1 cellular context compared by ENCODE assay signal in the genomic region with DNA sequence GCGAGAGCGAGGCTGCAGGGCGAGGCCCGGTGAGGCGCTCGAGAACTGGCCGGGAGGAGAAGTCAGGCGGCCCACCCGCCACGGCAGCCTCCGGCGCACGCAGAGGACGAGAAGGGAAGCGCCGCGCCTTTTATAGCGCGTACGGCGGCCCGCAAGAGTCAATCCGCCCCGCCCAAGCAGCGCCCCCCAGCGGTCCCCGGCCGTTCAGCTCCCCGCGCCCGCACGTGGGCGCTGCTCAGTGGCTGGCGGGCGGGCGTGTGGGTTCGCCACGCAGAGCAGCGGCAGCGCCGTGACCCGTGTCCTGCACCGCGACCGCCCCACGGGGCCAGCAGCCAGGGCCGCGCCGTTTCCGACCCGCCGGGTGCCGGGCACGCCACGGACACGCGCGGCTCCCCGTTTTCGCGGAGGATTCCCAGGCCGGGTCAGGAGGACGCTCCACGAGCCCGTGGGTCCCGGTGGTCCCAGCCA.
TF ChIP-seq lines count a peak whose summit lies in the region.

No MANE protein-coding gene starts in this region.

TF ChIP-seq in HepG2, 621 proteins besides CTCF, POLR2A, EP300 and RAD21 (continued from another document and continues in another):
- TF ChIP-seq RXRA (CRISPR knock-in tag; IDR thresholded peaks at IDR 0.05), result peak; percentile 57; the same call in 1 of the 2 replicates
- TF ChIP-seq, protein P1, sequence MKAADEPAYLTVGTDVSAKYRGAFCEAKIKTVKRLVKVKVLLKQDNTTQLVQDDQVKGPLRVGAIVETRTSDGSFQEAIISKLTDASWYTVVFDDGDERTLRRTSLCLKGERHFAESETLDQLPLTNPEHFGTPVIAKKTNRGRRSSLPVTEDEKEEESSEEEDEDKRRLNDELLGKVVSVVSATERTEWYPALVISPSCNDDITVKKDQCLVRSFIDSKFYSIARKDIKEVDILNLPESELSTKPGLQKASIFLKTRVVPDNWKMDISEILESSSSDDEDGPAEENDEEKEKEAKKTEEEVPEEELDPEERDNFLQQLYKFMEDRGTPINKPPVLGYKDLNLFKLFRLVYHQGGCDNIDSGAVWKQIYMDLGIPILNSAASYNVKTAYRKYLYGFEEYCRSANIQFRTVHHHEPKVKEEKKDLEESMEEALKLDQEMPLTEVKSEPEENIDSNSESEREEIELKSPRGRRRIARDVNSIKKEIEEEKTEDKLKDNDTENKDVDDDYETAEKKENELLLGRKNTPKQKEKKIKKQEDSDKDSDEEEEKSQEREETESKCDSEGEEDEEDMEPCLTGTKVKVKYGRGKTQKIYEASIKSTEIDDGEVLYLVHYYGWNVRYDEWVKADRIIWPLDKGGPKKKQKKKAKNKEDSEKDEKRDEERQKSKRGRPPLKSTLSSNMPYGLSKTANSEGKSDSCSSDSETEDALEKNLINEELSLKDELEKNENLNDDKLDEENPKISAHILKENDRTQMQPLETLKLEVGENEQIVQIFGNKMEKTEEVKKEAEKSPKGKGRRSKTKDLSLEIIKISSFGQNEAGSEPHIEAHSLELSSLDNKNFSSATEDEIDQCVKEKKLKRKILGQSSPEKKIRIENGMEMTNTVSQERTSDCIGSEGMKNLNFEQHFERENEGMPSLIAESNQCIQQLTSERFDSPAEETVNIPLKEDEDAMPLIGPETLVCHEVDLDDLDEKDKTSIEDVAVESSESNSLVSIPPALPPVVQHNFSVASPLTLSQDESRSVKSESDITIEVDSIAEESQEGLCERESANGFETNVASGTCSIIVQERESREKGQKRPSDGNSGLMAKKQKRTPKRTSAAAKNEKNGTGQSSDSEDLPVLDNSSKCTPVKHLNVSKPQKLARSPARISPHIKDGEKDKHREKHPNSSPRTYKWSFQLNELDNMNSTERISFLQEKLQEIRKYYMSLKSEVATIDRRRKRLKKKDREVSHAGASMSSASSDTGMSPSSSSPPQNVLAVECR (CRISPR knock-in tag; IDR thresholded peaks at IDR 0.05; ENCODE audit: borderline replicate concordance), result peak; percentile 92; the same call in 1 of the 2 replicates
- TF ChIP-seq, protein P2, sequence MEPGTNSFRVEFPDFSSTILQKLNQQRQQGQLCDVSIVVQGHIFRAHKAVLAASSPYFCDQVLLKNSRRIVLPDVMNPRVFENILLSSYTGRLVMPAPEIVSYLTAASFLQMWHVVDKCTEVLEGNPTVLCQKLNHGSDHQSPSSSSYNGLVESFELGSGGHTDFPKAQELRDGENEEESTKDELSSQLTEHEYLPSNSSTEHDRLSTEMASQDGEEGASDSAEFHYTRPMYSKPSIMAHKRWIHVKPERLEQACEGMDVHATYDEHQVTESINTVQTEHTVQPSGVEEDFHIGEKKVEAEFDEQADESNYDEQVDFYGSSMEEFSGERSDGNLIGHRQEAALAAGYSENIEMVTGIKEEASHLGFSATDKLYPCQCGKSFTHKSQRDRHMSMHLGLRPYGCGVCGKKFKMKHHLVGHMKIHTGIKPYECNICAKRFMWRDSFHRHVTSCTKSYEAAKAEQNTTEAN (CRISPR knock-in tag; conservative IDR thresholded peaks at IDR 0.05), result peak; percentile 90
- TF ChIP-seq, protein P3, sequence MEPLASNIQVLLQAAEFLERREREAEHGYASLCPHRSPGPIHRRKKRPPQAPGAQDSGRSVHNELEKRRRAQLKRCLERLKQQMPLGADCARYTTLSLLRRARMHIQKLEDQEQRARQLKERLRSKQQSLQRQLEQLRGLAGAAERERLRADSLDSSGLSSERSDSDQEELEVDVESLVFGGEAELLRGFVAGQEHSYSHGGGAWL (CRISPR knock-in tag; IDR thresholded peaks at IDR 0.05), result peak; percentile 67
- TF ChIP-seq ZNF232 (CRISPR knock-in tag; IDR thresholded peaks at IDR 0.05; ENCODE audit: borderline replicate concordance), result peak; percentile 69; the same call in 1 of the 2 replicates
- peak; percentile 40; the same call in 1 of the 2 replicates for TF ChIP-seq RFXANK (CRISPR knock-in tag; IDR thresholded peaks at IDR 0.05)
- peak; percentile 85 for TF ChIP-seq SAP130 (CRISPR knock-in tag; IDR thresholded peaks at IDR 0.05; ENCODE audit: low read depth)
- TF ChIP-seq, protein P4, sequence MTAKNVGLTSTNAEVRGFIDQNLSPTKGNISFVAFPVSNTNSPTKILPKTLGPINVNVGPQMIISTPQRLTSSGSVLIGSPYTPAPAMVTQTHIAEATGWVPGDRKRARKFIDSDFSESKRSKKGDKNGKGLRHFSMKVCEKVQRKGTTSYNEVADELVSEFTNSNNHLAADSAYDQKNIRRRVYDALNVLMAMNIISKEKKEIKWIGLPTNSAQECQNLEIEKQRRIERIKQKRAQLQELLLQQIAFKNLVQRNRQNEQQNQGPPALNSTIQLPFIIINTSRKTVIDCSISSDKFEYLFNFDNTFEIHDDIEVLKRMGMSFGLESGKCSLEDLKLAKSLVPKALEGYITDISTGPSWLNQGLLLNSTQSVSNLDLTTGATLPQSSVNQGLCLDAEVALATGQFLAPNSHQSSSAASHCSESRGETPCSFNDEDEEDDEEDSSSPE (CRISPR knock-in tag; IDR thresholded peaks at IDR 0.05), result peak; percentile 81
- TF ChIP-seq, protein P5, sequence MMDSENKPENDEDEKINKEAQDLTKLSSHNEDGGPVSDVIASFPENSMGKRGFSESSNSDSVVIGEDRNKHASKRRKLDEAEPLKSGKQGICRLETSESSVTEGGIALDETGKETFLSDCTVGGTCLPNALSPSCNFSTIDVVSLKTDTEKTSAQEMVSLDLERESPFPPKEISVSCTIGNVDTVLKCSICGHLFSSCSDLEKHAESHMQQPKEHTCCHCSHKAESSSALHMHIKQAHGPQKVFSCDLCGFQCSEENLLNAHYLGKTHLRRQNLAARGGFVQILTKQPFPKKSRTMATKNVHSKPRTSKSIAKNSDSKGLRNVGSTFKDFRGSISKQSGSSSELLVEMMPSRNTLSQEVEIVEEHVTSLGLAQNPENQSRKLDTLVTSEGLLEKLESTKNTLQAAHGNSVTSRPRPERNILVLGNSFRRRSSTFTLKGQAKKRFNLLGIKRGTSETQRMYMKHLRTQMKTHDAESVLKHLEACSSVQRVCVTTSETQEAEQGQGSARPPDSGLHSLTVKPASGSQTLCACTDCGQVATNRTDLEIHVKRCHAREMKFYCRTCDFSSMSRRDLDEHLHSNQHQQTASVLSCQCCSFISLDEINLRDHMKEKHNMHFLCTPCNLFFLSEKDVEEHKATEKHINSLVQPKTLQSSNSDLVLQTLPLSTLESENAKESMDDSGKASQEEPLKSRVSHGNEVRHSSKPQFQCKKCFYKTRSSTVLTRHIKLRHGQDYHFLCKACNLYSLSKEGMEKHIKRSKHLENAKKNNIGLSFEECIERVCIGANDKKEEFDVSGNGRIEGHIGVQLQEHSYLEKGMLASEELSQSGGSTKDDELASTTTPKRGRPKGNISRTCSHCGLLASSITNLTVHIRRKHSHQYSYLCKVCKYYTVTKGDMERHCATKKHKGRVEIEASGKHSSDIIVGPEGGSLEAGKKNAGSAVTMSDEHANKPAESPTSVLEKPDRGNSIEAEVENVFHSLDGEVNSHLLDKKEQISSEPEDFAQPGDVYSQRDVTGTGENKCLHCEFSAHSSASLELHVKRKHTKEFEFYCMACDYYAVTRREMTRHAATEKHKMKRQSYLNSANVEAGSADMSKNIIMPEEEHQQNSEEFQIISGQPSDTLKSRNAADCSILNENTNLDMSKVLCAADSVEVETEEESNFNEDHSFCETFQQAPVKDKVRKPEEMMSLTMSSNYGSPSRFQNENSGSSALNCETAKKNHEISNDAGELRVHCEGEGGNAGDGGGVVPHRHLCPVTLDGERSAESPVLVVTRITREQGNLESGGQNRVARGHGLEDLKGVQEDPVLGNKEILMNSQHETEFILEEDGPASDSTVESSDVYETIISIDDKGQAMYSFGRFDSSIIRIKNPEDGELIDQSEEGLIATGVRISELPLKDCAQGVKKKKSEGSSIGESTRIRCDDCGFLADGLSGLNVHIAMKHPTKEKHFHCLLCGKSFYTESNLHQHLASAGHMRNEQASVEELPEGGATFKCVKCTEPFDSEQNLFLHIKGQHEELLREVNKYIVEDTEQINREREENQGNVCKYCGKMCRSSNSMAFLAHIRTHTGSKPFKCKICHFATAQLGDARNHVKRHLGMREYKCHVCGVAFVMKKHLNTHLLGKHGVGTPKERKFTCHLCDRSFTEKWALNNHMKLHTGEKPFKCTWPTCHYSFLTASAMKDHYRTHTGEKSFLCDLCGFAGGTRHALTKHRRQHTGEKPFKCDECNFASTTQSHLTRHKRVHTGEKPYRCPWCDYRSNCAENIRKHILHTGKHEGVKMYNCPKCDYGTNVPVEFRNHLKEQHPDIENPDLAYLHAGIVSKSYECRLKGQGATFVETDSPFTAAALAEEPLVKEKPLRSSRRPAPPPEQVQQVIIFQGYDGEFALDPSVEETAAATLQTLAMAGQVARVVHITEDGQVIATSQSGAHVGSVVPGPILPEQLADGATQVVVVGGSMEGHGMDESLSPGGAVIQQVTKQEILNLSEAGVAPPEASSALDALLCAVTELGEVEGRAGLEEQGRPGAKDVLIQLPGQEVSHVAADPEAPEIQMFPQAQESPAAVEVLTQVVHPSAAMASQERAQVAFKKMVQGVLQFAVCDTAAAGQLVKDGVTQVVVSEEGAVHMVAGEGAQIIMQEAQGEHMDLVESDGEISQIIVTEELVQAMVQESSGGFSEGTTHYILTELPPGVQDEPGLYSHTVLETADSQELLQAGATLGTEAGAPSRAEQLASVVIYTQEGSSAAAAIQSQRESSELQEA (CRISPR knock-in tag; IDR thresholded peaks at IDR 0.05; ENCODE audit: not compliant biosample characterization), result no peak
- TF ChIP-seq ZNF879 (CRISPR knock-in tag; IDR thresholded peaks at IDR 0.05), result no peak
- TF ChIP-seq MIER3 (CRISPR knock-in tag; IDR thresholded peaks at IDR 0.05; ENCODE audit: borderline replicate concordance), result peak; percentile 57; the same call in 1 of the 2 replicates
- TF ChIP-seq, protein P6, sequence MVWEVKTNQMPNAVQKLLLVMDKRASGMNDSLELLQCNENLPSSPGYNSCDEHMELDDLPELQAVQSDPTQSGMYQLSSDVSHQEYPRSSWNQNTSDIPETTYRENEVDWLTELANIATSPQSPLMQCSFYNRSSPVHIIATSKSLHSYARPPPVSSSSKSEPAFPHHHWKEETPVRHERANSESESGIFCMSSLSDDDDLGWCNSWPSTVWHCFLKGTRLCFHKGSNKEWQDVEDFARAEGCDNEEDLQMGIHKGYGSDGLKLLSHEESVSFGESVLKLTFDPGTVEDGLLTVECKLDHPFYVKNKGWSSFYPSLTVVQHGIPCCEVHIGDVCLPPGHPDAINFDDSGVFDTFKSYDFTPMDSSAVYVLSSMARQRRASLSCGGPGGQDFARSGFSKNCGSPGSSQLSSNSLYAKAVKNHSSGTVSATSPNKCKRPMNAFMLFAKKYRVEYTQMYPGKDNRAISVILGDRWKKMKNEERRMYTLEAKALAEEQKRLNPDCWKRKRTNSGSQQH (CRISPR knock-in tag; IDR thresholded peaks at IDR 0.05; ENCODE audit: low read depth), result peak; percentile 86
- TF ChIP-seq ETV5 (CRISPR knock-in tag; IDR thresholded peaks at IDR 0.05; ENCODE audit: borderline replicate concordance), result 0 out of 2 replicates have a peak, but pooled peaks have one; percentile 34
- peak; percentile 84 for TF ChIP-seq GABPB1 (CRISPR knock-in tag; IDR thresholded peaks at IDR 0.05)
- TF ChIP-seq ZNF558 (CRISPR knock-in tag; IDR thresholded peaks at IDR 0.05; ENCODE audit: borderline replicate concordance), result peak; percentile 25; the same call in 1 of the 2 replicates
- no peak for TF ChIP-seq ZNF431 (CRISPR knock-in tag; IDR thresholded peaks at IDR 0.05; ENCODE audit: borderline replicate concordance, low read depth)
- TF ChIP-seq NRL (CRISPR knock-in tag; IDR thresholded peaks at IDR 0.05; ENCODE audit: borderline replicate concordance), result peak; percentile 77
- no peak; the same call in 1 of the 2 replicates for TF ChIP-seq NPAS2 (CRISPR knock-in tag; IDR thresholded peaks at IDR 0.05; ENCODE audit: borderline replicate concordance)
- TF ChIP-seq ARNT (IDR thresholded peaks at IDR 0.05), result no peak
- TF ChIP-seq GABPA (IDR thresholded peaks at IDR 0.05; ENCODE audit: low read depth, low read length), result no peak
- TF ChIP-seq GABPA (CRISPR knock-in tag; IDR thresholded peaks at IDR 0.05; ENCODE audit: low read depth), result 0 out of 2 replicates have a peak, but pooled peaks have one; percentile 21
- no peak for TF ChIP-seq NR2F6 (IDR thresholded peaks at IDR 0.05)
- TF ChIP-seq NR2F6 (CRISPR knock-in tag; IDR thresholded peaks at IDR 0.05), result peak; percentile 61
- TF ChIP-seq, protein P7, sequence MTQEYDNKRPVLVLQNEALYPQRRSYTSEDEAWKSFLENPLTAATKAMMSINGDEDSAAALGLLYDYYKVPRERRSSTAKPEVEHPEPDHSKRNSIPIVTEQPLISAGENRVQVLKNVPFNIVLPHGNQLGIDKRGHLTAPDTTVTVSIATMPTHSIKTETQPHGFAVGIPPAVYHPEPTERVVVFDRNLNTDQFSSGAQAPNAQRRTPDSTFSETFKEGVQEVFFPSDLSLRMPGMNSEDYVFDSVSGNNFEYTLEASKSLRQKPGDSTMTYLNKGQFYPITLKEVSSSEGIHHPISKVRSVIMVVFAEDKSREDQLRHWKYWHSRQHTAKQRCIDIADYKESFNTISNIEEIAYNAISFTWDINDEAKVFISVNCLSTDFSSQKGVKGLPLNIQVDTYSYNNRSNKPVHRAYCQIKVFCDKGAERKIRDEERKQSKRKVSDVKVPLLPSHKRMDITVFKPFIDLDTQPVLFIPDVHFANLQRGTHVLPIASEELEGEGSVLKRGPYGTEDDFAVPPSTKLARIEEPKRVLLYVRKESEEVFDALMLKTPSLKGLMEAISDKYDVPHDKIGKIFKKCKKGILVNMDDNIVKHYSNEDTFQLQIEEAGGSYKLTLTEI (CRISPR knock-in tag; conservative IDR thresholded peaks at IDR 0.05), result no peak
- no peak for TF ChIP-seq CEBPG (CRISPR knock-in tag; IDR thresholded peaks at IDR 0.05)
- TF ChIP-seq SPEN (CRISPR knock-in tag; IDR thresholded peaks at IDR 0.05; ENCODE audit: low read depth), result peak; percentile 99
- no peak for TF ChIP-seq ZNF775 (CRISPR knock-in tag; IDR thresholded peaks at IDR 0.05; ENCODE audit: borderline replicate concordance)
- TF ChIP-seq ZFX (CRISPR knock-in tag; IDR thresholded peaks at IDR 0.05; ENCODE audit: low read depth), result peak; percentile 89
- TF ChIP-seq ATF7-NPFF (CRISPR knock-in tag; IDR thresholded peaks at IDR 0.05; ENCODE audit: low read depth), result peak; percentile 92
- no peak for TF ChIP-seq MZF1 (CRISPR knock-in tag; IDR thresholded peaks at IDR 0.05; ENCODE audit: borderline replicate concordance)
- TF ChIP-seq, protein P8, sequence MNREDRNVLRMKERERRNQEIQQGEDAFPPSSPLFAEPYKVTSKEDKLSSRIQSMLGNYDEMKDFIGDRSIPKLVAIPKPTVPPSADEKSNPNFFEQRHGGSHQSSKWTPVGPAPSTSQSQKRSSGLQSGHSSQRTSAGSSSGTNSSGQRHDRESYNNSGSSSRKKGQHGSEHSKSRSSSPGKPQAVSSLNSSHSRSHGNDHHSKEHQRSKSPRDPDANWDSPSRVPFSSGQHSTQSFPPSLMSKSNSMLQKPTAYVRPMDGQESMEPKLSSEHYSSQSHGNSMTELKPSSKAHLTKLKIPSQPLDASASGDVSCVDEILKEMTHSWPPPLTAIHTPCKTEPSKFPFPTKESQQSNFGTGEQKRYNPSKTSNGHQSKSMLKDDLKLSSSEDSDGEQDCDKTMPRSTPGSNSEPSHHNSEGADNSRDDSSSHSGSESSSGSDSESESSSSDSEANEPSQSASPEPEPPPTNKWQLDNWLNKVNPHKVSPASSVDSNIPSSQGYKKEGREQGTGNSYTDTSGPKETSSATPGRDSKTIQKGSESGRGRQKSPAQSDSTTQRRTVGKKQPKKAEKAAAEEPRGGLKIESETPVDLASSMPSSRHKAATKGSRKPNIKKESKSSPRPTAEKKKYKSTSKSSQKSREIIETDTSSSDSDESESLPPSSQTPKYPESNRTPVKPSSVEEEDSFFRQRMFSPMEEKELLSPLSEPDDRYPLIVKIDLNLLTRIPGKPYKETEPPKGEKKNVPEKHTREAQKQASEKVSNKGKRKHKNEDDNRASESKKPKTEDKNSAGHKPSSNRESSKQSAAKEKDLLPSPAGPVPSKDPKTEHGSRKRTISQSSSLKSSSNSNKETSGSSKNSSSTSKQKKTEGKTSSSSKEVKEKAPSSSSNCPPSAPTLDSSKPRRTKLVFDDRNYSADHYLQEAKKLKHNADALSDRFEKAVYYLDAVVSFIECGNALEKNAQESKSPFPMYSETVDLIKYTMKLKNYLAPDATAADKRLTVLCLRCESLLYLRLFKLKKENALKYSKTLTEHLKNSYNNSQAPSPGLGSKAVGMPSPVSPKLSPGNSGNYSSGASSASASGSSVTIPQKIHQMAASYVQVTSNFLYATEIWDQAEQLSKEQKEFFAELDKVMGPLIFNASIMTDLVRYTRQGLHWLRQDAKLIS (CRISPR knock-in tag; IDR thresholded peaks at IDR 0.05), result no peak
